8 cellular contexts compared by ENCODE assay signal in the genomic region with DNA sequence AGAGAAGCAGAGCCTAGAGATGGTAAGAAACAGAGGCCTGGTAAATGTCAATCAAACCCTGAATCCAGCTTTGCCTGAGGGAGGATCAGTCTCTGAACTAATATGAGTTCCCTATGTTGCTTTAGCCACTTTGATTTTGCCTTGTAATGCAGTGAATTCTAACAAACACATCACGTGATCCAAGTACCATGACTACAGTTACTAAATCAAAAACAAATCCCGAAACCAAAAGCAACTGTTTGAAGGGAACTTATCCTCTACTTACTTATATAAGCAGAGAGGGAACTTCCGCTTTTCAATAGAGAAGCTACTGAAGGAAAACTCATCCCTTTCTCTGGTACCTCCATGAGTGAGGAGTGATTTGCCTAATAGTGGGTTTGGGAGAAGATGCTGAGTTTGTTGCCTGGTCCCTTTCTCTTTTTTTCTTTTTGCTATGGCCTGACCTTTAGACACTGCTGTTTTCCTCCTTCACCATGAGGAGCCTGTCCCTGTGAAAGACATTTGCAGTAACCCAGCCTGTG. TPM values are rescaled to one million over a fixed set of nuclear protein-coding genes. Genes with fewer than 3 reads are reported as not detected.
A peak's percentile ranks its signal among the peaks of the same experiment; 100 is the strongest.
DNase-seq lines count a peak whose midpoint lies in the region; ATAC-seq and TF ChIP-seq lines count a peak whose summit lies in the region.

No MANE protein-coding gene starts in this region.

- TF ChIP-seq CTCF in AG04450 (IDR thresholded peaks at IDR 0.05; ENCODE audit: low read depth, low read length), result no peak
- no peak for TF ChIP-seq CTCF in tibial artery (IDR thresholded peaks at IDR 0.05)

- CTCF ChIA-PET in AG04450 (lab: Charles Lee), result interaction anchor here (0.6 to 4.8 kb wide), 4 partner anchors 10 to 141 kb away, joined by 3 to 35 read pairs (median 7); a partner anchor contains a TSS

- no peaks in the 10 kb centered on the region for H3K27me3 Mint-ChIP-seq in activated naive CD8-positive, alpha-beta T cell

- H3K9me3 ChIP-seq in AG04450 (ENCODE audit: control insufficient read depth, insufficient read depth, low read length) (no peaks in the 10 kb centered on the region), tibial artery (no peaks in the 10 kb centered on the region)

- H3K36me3 Mint-ChIP-seq in activated naive CD8-positive, alpha-beta T cell, result no peaks in the 10 kb centered on the region

- H3K27ac ChIP-seq in AG04450 (ENCODE audit: low read depth, low read length) (peak overlapping the region; percentile 21), tibial artery (peak overlapping the region; percentile 60 to 70)

- DNase-seq in AG04450 (ENCODE audit: low read depth, low spot score) (no peak), kidney tubule cell (ENCODE audit: low spot score) (peak; percentile 33), tibial artery (no peak), KG1 (lab: John Stamatoyannopoulos, UW) (no peak)
- no peak for DNase-seq in effector CD4-positive, alpha-beta T cell

- intact Hi-C loops in tibial artery (cut with DNase I; ENCODE audit: low total_unique reads), result no loop called here

- H3K4me1 ChIP-seq in tibial artery, result peaks cover 0 to 16% (median 5%) of the 10 kb centered on the region in 4 donors

- H3K36me3 ChIP-seq in tibial artery, result no peaks in the 10 kb centered on the region

- no peaks in the 10 kb centered on the region for H3K27me3 ChIP-seq in AG04450 (ENCODE audit: control insufficient read depth, insufficient read depth, low read length)
- no peaks in the 10 kb centered on the region for H3K27me3 ChIP-seq in tibial artery

- no peak overlapping the region for H3K4me3 ChIP-seq in AG04450 (ENCODE audit: low read depth, low read length)
- no peak overlapping the region for H3K4me3 ChIP-seq in tibial artery

- H3K27ac Mint-ChIP-seq in activated naive CD8-positive, alpha-beta T cell, result peak overlapping the region; percentile 87

- peaks cover 21% of the 10 kb centered on the region for H3K4me1 Mint-ChIP-seq in activated naive CD8-positive, alpha-beta T cell (ENCODE audit: low read depth)

- peak overlapping the region; percentile 30 for H3K4me3 Mint-ChIP-seq in activated naive CD8-positive, alpha-beta T cell

- POLR2A ChIA-PET in AG04450 (lab: Yijun Ruan, JAX), result no interaction called here

- ATAC-seq in GM18870 (IDR thresholded peaks at IDR 0.05; ENCODE audit: unreplicated experiment), result peak; percentile 70
- ATAC-seq in HG03457 (IDR thresholded peaks at IDR 0.05; ENCODE audit: unreplicated experiment), result peak; percentile 42

- no peaks in the 10 kb centered on the region for H3K9me3 Mint-ChIP-seq in activated naive CD8-positive, alpha-beta T cell (ENCODE audit: low read depth)

RNA-seq across cellular contexts. Expression of a gene that starts 7.7 kb away (rescaled TPM):
- polyA plus RNA-seq in AG04450 (2011; rRNA removed), result 9.3 and 11.4 TPM in 2 replicates
- 11.7 and 15.8 TPM in 2 replicates for polyA minus RNA-seq in AG04450 (2011; rRNA and poly(A)+ RNA removed)

RNA-seq across cellular contexts. Expression of a gene that starts 23.1 kb away (rescaled TPM):
- polyA plus RNA-seq in AG04450 (2011; rRNA removed), result 32.7 and 35.4 TPM in 2 replicates
- 14.4 and 19.4 TPM in 2 replicates for polyA minus RNA-seq in AG04450 (2011; rRNA and poly(A)+ RNA removed)
